ENCODE assay signal across 8 cellular contexts in genomic region chr20:61896058-61896961, GRCh38.
DNase-seq lines count a peak whose midpoint lies in the region; ATAC-seq, FAIRE-seq and TF ChIP-seq lines count a peak whose summit lies in the region.

No MANE protein-coding gene starts in this region.

- H3K27me3 ChIP-seq in bronchial epithelial cell (ENCODE audit: control insufficient read depth, insufficient read depth, low read length) = no peaks in the 10 kb centered on the region

- no peaks in the 10 kb centered on the region for H3K4me1 Mint-ChIP-seq in HFFc6 (ENCODE audit: low read depth)

- intact Hi-C loops in left colon (cut with DNase I, micrococcal nuclease) = no loop called here

- no peaks in the 10 kb centered on the region for H3K36me3 ChIP-seq in bronchial epithelial cell (ENCODE audit: control insufficient read depth, insufficient read depth, low read length)

- no peak overlapping the region for H3K27ac Mint-ChIP-seq in HFFc6

- no peak overlapping the region for H3K4me3 Mint-ChIP-seq in HFFc6

- DNase-seq in D341Med (ENCODE audit: low spot score) (peak; percentile 90), HFFc6 (peak; percentile 17), bronchial epithelial cell (ENCODE audit: low read depth) (peak; percentile 8), left colon (peak in 1 of 2 donors; percentile 36), superior temporal gyrus (ENCODE audit: extremely low spot score) (peak; percentile 80)

- ATAC-seq in left colon = peak; percentile 74
- no peak for ATAC-seq in GM21515 (IDR thresholded peaks at IDR 0.05; ENCODE audit: unreplicated experiment)
- ATAC-seq in GM19395 (IDR thresholded peaks at IDR 0.05; ENCODE audit: unreplicated experiment) = no peak

- H3K9me3 Mint-ChIP-seq in HFFc6 = no peaks in the 10 kb centered on the region; the same call in 1 of the 2 replicates

- peaks cover 5% of the 10 kb centered on the region for H3K27me3 Mint-ChIP-seq in HFFc6 (ENCODE audit: insufficient read depth)

- FAIRE-seq in bronchial epithelial cell (lab: Jason Lieb, UNC) = no peak

- peak; percentile 88 for TF ChIP-seq CTCF in HFFc6 (IDR thresholded peaks at IDR 0.05)
- TF ChIP-seq CTCF in bronchial epithelial cell (IDR thresholded peaks at IDR 0.05; ENCODE audit: insufficient read depth, low read length, severe bottlenecking) = peak; percentile 82

- H3K36me3 Mint-ChIP-seq in HFFc6 (ENCODE audit: low read depth) = peaks cover 7% of the 10 kb centered on the region; the same call in 1 of the 2 replicates

- H3K4me3 ChIP-seq in bronchial epithelial cell (ENCODE audit: low read depth, low read length) = no peak overlapping the region

TF ChIP-seq in PFSK-1, 5 proteins besides CTCF, POLR2A, EP300 and RAD21:
- no peak for TF ChIP-seq SIN3A (IDR thresholded peaks at IDR 0.05; ENCODE audit: borderline replicate concordance, insufficient read depth, low read length)
- peak; percentile 42 for TF ChIP-seq FOXP2 (optimal IDR thresholded peaks at IDR 0.05; ENCODE audit: borderline replicate concordance, extremely low read depth, extremely low read length, insufficient read depth)
